Comparison of ENCODE assay signal across 1 cellular context in genomic region chr3:170425491-170426239, GRCh38.
TF ChIP-seq lines count a peak whose summit lies in the region.

No MANE protein-coding gene starts in this region.

TF ChIP-seq in HCT116, 20 proteins besides CTCF, POLR2A, EP300 and RAD21 (continued from another document):
- TF ChIP-seq ZBTB33 (IDR thresholded peaks at IDR 0.05; ENCODE audit: extremely low read depth, insufficient replicate concordance, low read length) (no peak), EZH2phosphoT487 (IDR thresholded peaks at IDR 0.05; ENCODE audit: borderline replicate concordance) (no peak)
TF ChIP-seq in HCT116: peak in this region for 0.
